ENCODE assay signal across 8 cellular contexts in genomic region chr22:45673482-45674175, GRCh38. TPM values are rescaled to one million over a fixed set of nuclear protein-coding genes. Genes with fewer than 3 reads are reported as not detected.
DNase-seq lines count a peak whose midpoint lies in the region; ATAC-seq lines count a peak whose summit lies in the region.

No MANE protein-coding gene starts in this region.

- peak overlapping the region; percentile 10 for H3K56ac ChIP-seq in mesendoderm (ENCODE audit: low read length)

- no peaks in the 10 kb centered on the region for H3K27me3 ChIP-seq in CD4-positive, alpha-beta memory T cell (ENCODE audit: insufficient read depth, low read length)
- no peaks in the 10 kb centered on the region for H3K27me3 ChIP-seq in mesendoderm (ENCODE audit: insufficient read depth, low read length, poor library complexity)

- no peak overlapping the region for H2BK15ac ChIP-seq in mesendoderm (replicated peaks; ENCODE audit: low read depth)

- no CpG with 5 or more reads among the region's 10 CpGs for WGBS in mesendoderm (ENCODE audit: extremely low coverage, insufficient coverage, low lambda C conversion rate)

- H3K79me2 ChIP-seq in mesendoderm (ENCODE audit: control insufficient read depth, insufficient read depth, low read length), result peaks cover 56% of the 10 kb centered on the region

- CTCF ChIA-PET in CD4-positive, alpha-beta memory T cell (lab: Charles Lee; ENCODE audit: partially characterized antibody), result interaction anchor here (1.0 kb wide), 1 partner anchor 10 kb away, joined by 4 read pairs; no protein-coding TSS in a partner anchor
- CTCF ChIA-PET in activated CD8-positive, alpha-beta T cell treated with anti-CD3 and anti-CD28 coated beads, Interleukin-2, amount 10 ng/mL, durations not matched to agents 7 days and 5 days (lab: Charles Lee), result interaction anchor here (1.2 kb wide), 1 partner anchor 8 kb away, joined by 3 read pairs; no protein-coding TSS in a partner anchor

- H3K27ac Mint-ChIP-seq in CD4-positive, alpha-beta memory T cell, result peak overlapping the region in 6 of 7 donors; percentile 33 to 90 (median 74)
- H3K27ac Mint-ChIP-seq in activated CD8-positive, alpha-beta T cell treated with anti-CD3 and anti-CD28 coated beads, Interleukin-2, amount 10 ng/mL, durations not matched to agents 7 days and 5 days, result no peak overlapping the region

- H3K9ac ChIP-seq in mesendoderm (ENCODE audit: low read length), result peak overlapping the region; percentile 96

- peaks cover 33 to 54% (median 45%) of the 10 kb centered on the region in 4 donors for H3K4me1 Mint-ChIP-seq in CD4-positive, alpha-beta memory T cell
- peaks cover 31% of the 10 kb centered on the region for H3K4me1 Mint-ChIP-seq in activated CD8-positive, alpha-beta T cell treated with anti-CD3 and anti-CD28 coated beads, Interleukin-2, amount 10 ng/mL, durations not matched to agents 7 days and 5 days (ENCODE audit: low read depth)

- no peak overlapping the region for H4K5ac ChIP-seq in mesendoderm (ENCODE audit: low read length)

- no peak overlapping the region for H3K27ac ChIP-seq in CD4-positive, alpha-beta memory T cell (ENCODE audit: low read depth, low read length)
- H3K27ac ChIP-seq in mesendoderm (ENCODE audit: low read depth, low read length), result no peak overlapping the region

- POLR2A ChIA-PET in CD4-positive, alpha-beta memory T cell (lab: Charles Lee; ENCODE audit: partially characterized antibody), result interaction anchor here (1.2 to 1.4 kb wide), 2 partner anchors 333 to 363 kb away, joined by 3 to 4 read pairs; no protein-coding TSS in a partner anchor
- POLR2A ChIA-PET in activated CD8-positive, alpha-beta T cell treated with anti-CD3 and anti-CD28 coated beads, Interleukin-2, amount 10 ng/mL, durations not matched to agents 7 days and 5 days (lab: Charles Lee), result no interaction called here

- H3K4ac ChIP-seq in mesendoderm (ENCODE audit: low read depth, low read length), result no peak overlapping the region

- H3K4me1 ChIP-seq in CD4-positive, alpha-beta memory T cell (ENCODE audit: insufficient read depth, low read length), result peaks cover 31% of the 10 kb centered on the region
- peaks cover 12% of the 10 kb centered on the region for H3K4me1 ChIP-seq in mesendoderm (ENCODE audit: control insufficient read depth, low read depth, low read length)

- no peaks in the 10 kb centered on the region for H3K36me3 ChIP-seq in CD4-positive, alpha-beta memory T cell (ENCODE audit: insufficient read depth, low read length)
- no peaks in the 10 kb centered on the region for H3K36me3 ChIP-seq in mesendoderm (ENCODE audit: control insufficient read depth, insufficient read depth, low read length)

- in situ Hi-C loops in KBM-7 (cut with MboI; ENCODE audit: low pct_unique_long_range_greater_than_20kb, low sequenced_read_pairs), result no loop called here

- no peak overlapping the region for H2BK120ac ChIP-seq in mesendoderm (ENCODE audit: low read depth, low read length)

- ATAC-seq in activated CD8-positive, alpha-beta T cell treated with anti-CD3 and anti-CD28 coated beads, Interleukin-2, amount 10 ng/mL, durations not matched to agents 7 days and 5 days, result no peak
- no peak for ATAC-seq in HG03175 (IDR thresholded peaks at IDR 0.05; ENCODE audit: unreplicated experiment)

- H4K8ac ChIP-seq in mesendoderm (ENCODE audit: low read depth, low read length), result no peak overlapping the region

- H3K36me3 Mint-ChIP-seq in CD4-positive, alpha-beta memory T cell, result peaks cover 3 to 4% of the 10 kb centered on the region in 2 donors
- peaks cover 17% of the 10 kb centered on the region for H3K36me3 Mint-ChIP-seq in activated CD8-positive, alpha-beta T cell treated with anti-CD3 and anti-CD28 coated beads, Interleukin-2, amount 10 ng/mL, durations not matched to agents 7 days and 5 days (ENCODE audit: low read depth)

- H3K4me3 ChIP-seq in CD4-positive, alpha-beta memory T cell (ENCODE audit: low read length in 2 of 2), result no peak overlapping the region
- H3K4me3 ChIP-seq in mesendoderm (ENCODE audit: low read length), result no peak overlapping the region

- DNase-seq in CD4-positive, alpha-beta memory T cell, result no peak
- DNase-seq in KBM-7 (peak; percentile 80), mesendoderm (no peak), activated gamma-delta T cell treated with Interleukin-2 at 50 U/mL for 16 hours (no peak), D341Med (ENCODE audit: low spot score) (no peak), inferior parietal cortex (ENCODE audit: extremely low spot score) (no peak)
- DNase-seq in activated CD8-positive, alpha-beta T cell treated with anti-CD3 and anti-CD28 coated beads, Interleukin-2, amount 10 ng/mL, durations not matched to agents 7 days and 5 days, result no peak

- H3K9me3 ChIP-seq in CD4-positive, alpha-beta memory T cell (ENCODE audit: control insufficient read depth in 1 of 2, low read length in 2 of 2), result no peaks in the 10 kb centered on the region

- no peaks in the 10 kb centered on the region for H3K27me3 Mint-ChIP-seq in CD4-positive, alpha-beta memory T cell
- H3K27me3 Mint-ChIP-seq in activated CD8-positive, alpha-beta T cell treated with anti-CD3 and anti-CD28 coated beads, Interleukin-2, amount 10 ng/mL, durations not matched to agents 7 days and 5 days (ENCODE audit: low read depth), result no peaks in the 10 kb centered on the region

- H3K79me1 ChIP-seq in mesendoderm (ENCODE audit: low read length), result peaks cover 23% of the 10 kb centered on the region

- H3K4me3 Mint-ChIP-seq in CD4-positive, alpha-beta memory T cell, result peak overlapping the region; percentile 84 to 92 (median 87)
- peak overlapping the region; percentile 89 for H3K4me3 Mint-ChIP-seq in activated CD8-positive, alpha-beta T cell treated with anti-CD3 and anti-CD28 coated beads, Interleukin-2, amount 10 ng/mL, durations not matched to agents 7 days and 5 days

- no peaks in the 10 kb centered on the region for H3K9me3 Mint-ChIP-seq in CD4-positive, alpha-beta memory T cell
- no peaks in the 10 kb centered on the region for H3K9me3 Mint-ChIP-seq in activated CD8-positive, alpha-beta T cell treated with anti-CD3 and anti-CD28 coated beads, Interleukin-2, amount 10 ng/mL, durations not matched to agents 7 days and 5 days (ENCODE audit: insufficient read depth)

- no peak overlapping the region for H3K23ac ChIP-seq in mesendoderm (ENCODE audit: low read length)

- no peak overlapping the region for H2AK5ac ChIP-seq in mesendoderm (ENCODE audit: low read length)

- intact Hi-C loops in CD4-positive, alpha-beta memory T cell (cut with micrococcal nuclease), result no loop called here

- H3K18ac ChIP-seq in mesendoderm (ENCODE audit: low read length), result no peak overlapping the region

- no peak overlapping the region for H2BK5ac ChIP-seq in mesendoderm (ENCODE audit: low read length)

- H3K4me2 ChIP-seq in mesendoderm (ENCODE audit: low read length), result peak overlapping the region; percentile 89

RNA-seq across cellular contexts. Expression of gene ATXN10, which starts 2.0 kb away (rescaled TPM):
- total RNA-seq in CD4-positive, alpha-beta memory T cell, result 10 to 100 TPM; 61.8 to 69.0 TPM
- polyA plus RNA-seq in CD4-positive, alpha-beta memory T cell, result 100 to 1,000 TPM in 1 of 2 donors, 10 to 100 TPM in 1; 83.5 to 102 TPM
- 100 to 1,000 TPM; 106 to 114 TPM for total RNA-seq in activated CD8-positive, alpha-beta T cell treated with anti-CD3 and anti-CD28 coated beads, Interleukin-2, amount 10 ng/mL, durations not matched to agents 7 days and 5 days
- polyA plus RNA-seq in mesendoderm (2013, experiment 1 of 2), result 81.8 TPM
- polyA plus RNA-seq in mesendoderm (2013, experiment 2 of 2), result 81.9 TPM
